In the genomic region with DNA sequence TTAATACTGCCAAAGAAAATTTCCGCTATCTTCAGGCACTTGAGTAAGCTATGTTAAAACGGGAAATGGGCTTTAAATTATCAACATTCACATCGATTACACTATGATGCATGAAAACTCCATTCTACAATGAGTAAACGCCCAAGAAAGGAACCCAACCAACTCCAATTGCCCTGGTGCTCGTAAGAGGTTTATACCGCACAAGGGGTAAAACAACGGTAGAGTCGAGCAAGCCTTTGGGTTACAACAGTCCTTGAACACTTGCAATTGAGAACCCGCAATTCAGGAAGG, we compare ENCODE assay signal across 8 cellular contexts. TPM values are rescaled to one million over a fixed set of nuclear protein-coding genes. Genes with fewer than 3 reads are reported as not detected.
A peak's percentile ranks its signal among the peaks of the same experiment; 100 is the strongest.
DNase-seq lines count a peak whose midpoint lies in the region; ATAC-seq, FAIRE-seq and TF ChIP-seq lines count a peak whose summit lies in the region.

No MANE protein-coding gene starts in this region.

- peaks cover 2% of the 10 kb centered on the region for H3K27me3 Mint-ChIP-seq in activated CD8-positive, alpha-beta memory T cell treated with anti-CD3 and anti-CD28 coated beads, Interleukin-2, amount 10 ng/mL, durations not matched to agents 7 days and 5 days

- H3K4me3 Mint-ChIP-seq in activated CD8-positive, alpha-beta memory T cell treated with anti-CD3 and anti-CD28 coated beads, Interleukin-2, amount 10 ng/mL, durations not matched to agents 7 days and 5 days, result peak overlapping the region; percentile 95

- peaks cover 2% of the 10 kb centered on the region for H3K36me3 Mint-ChIP-seq in activated CD8-positive, alpha-beta memory T cell treated with anti-CD3 and anti-CD28 coated beads, Interleukin-2, amount 10 ng/mL, durations not matched to agents 7 days and 5 days

- no peaks in the 10 kb centered on the region for H3K36me3 ChIP-seq in muscle layer of duodenum (ENCODE audit: control insufficient read depth in 1 of 2, insufficient read depth in 2 of 2, low read length in 2 of 2)

- no peak for ATAC-seq in activated CD8-positive, alpha-beta memory T cell treated with anti-CD3 and anti-CD28 coated beads, Interleukin-2, amount 10 ng/mL, durations not matched to agents 7 days and 5 days
- ATAC-seq in GM21576 (IDR thresholded peaks at IDR 0.05; ENCODE audit: unreplicated experiment) (no peak), GM18502 (IDR thresholded peaks at IDR 0.05; ENCODE audit: poor library complexity, unreplicated experiment) (no peak)

- CTCF ChIA-PET in activated CD8-positive, alpha-beta memory T cell treated with anti-CD3 and anti-CD28 coated beads, Interleukin-2, amount 10 ng/mL, durations not matched to agents 7 days and 5 days (lab: Charles Lee), result interaction anchor here (0.8 to 3.3 kb wide), 6 partner anchors 16 to 42 kb away, joined by 3 to 11 read pairs (median 3); no protein-coding TSS in a partner anchor

- no peaks in the 10 kb centered on the region for H3K9me3 ChIP-seq in muscle layer of duodenum (ENCODE audit: control insufficient read depth in 1 of 2, low read length in 2 of 2)

- peaks cover 50% of the 10 kb centered on the region for H3K4me1 Mint-ChIP-seq in activated CD8-positive, alpha-beta memory T cell treated with anti-CD3 and anti-CD28 coated beads, Interleukin-2, amount 10 ng/mL, durations not matched to agents 7 days and 5 days

- H3K27me3 ChIP-seq in dorsolateral prefrontal cortex, result no peaks in the 10 kb centered on the region
- no peaks in the 10 kb centered on the region for H3K27me3 ChIP-seq in muscle layer of duodenum (ENCODE audit: low read depth, low read length)

- H3K27ac ChIP-seq in dorsolateral prefrontal cortex (peak overlapping the region in 55 of 59 donors; percentile 77 to 97 (median 90)), muscle layer of duodenum (ENCODE audit: low read length) (peak overlapping the region; percentile 86)

- intact Hi-C loops in dorsolateral prefrontal cortex (cut with DNase I), result loop anchor here (5.0 kb wide), 4 partner anchors 38 to 1073 kb away; partner anchors contain the start of gene NTRK2 (in 1 of the 2)

- H3K9me3 Mint-ChIP-seq in activated CD8-positive, alpha-beta memory T cell treated with anti-CD3 and anti-CD28 coated beads, Interleukin-2, amount 10 ng/mL, durations not matched to agents 7 days and 5 days (ENCODE audit: low read depth), result no peaks in the 10 kb centered on the region

- no peak for FAIRE-seq in RCC 7860 (lab: Jason Lieb, UNC)

- DNase-seq in activated CD8-positive, alpha-beta memory T cell treated with anti-CD3 and anti-CD28 coated beads, Interleukin-2, amount 10 ng/mL, durations not matched to agents 7 days and 5 days, result no peak
- no peak for DNase-seq in activated CD8-positive, alpha-beta memory T cell treated with anti-CD3 and anti-CD28 coated beads, Interleukin-2, amount 50 U/mL, for 48 hours
- DNase-seq in RCC 7860 (ENCODE audit: low spot score) (peak; percentile 23), dorsolateral prefrontal cortex (no peak), NCI-H345 (lab: John Stamatoyannopoulos, UW) (no peak)

- no peak for TF ChIP-seq CTCF in dorsolateral prefrontal cortex (IDR thresholded peaks at IDR 0.05 in 54 of 56, conservative IDR thresholded peaks at IDR 0.05 in 2 of 56; ENCODE audit: low read depth in 1 of 56, partially characterized antibody in 56 of 56)

- peaks cover 5 to 6% of the 10 kb centered on the region in 2 donors for H3K4me1 ChIP-seq in muscle layer of duodenum (ENCODE audit: control insufficient read depth in 1 of 2, insufficient read depth in 2 of 2, low read length in 2 of 2)

- H3K4me3 ChIP-seq in dorsolateral prefrontal cortex (peak overlapping the region; percentile 54 to 99 (median 93)), muscle layer of duodenum (ENCODE audit: low read depth in 1 of 2, low read length in 2 of 2) (peak overlapping the region; percentile 81 to 93)

- H3K27ac Mint-ChIP-seq in activated CD8-positive, alpha-beta memory T cell treated with anti-CD3 and anti-CD28 coated beads, Interleukin-2, amount 10 ng/mL, durations not matched to agents 7 days and 5 days, result peak overlapping the region; percentile 95

RNA-seq across cellular contexts. Expression of gene AGTPBP1, which starts 1.0 kb away (rescaled TPM):
- total RNA-seq in activated CD8-positive, alpha-beta memory T cell treated with anti-CD3 and anti-CD28 coated beads, Interleukin-2, amount 10 ng/mL, durations not matched to agents 7 days and 5 days, result 10 to 100 TPM; 22.9 to 30.8 TPM
- total RNA-seq in dorsolateral prefrontal cortex, result 100 to 1,000 TPM in 90 of 120 experiments, 10 to 100 TPM in 30; 69.0 to 186 (median 111) TPM
